ENCODE assay signal across 1 cellular context in the genomic region with DNA sequence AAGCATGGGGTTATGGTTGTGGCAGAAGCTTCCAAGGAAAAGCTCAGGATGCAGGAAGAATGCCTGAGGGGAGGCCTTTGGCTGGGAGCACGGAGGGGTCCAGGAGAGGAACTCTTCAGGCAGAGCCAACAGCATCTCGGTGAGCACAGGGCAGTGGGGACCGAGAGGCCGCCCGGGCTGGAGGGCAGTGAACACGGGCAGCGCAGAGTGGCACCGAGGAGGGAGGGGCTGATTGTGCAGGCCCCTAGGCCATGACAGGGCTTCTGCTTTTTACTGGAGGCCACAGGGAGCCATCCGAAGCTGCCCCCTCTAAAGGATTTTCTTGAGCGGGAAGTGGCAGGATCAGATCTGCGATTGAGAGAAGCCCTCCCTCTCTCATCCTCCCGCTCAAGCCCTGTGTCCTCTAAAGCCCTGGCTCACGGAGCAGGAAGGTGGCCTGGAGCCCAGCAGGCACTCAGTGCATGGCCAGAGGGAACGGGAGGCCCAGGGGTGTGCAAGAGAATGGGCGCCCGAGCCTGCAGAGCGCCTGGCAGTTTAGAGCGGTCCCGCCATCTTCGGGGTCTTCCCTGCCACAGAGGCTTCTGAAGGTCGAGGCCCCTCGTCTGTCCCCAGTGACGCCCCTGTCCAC.
TF ChIP-seq lines count a peak whose summit lies in the region.

No MANE protein-coding gene starts in this region.

TF ChIP-seq in SK-N-SH treated with all-trans-retinoic acid at 6 μM for 48 hours, 23 proteins besides CTCF, POLR2A, EP300 and RAD21 (continued from another document):
- TF ChIP-seq, protein P1, sequence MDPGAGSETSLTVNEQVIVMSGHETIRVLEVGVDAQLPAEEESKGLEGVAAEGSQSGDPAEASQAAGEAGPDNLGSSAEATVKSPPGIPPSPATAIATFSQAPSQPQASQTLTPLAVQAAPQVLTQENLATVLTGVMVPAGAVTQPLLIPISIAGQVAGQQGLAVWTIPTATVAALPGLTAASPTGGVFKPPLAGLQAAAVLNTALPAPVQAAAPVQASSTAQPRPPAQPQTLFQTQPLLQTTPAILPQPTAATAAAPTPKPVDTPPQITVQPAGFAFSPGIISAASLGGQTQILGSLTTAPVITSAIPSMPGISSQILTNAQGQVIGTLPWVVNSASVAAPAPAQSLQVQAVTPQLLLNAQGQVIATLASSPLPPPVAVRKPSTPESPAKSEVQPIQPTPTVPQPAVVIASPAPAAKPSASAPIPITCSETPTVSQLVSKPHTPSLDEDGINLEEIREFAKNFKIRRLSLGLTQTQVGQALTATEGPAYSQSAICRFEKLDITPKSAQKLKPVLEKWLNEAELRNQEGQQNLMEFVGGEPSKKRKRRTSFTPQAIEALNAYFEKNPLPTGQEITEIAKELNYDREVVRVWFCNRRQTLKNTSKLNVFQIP (CRISPR knock-in tag; IDR thresholded peaks at IDR 0.05; ENCODE audit: borderline replicate concordance, low read depth), result no peak
- TF ChIP-seq, protein P2, sequence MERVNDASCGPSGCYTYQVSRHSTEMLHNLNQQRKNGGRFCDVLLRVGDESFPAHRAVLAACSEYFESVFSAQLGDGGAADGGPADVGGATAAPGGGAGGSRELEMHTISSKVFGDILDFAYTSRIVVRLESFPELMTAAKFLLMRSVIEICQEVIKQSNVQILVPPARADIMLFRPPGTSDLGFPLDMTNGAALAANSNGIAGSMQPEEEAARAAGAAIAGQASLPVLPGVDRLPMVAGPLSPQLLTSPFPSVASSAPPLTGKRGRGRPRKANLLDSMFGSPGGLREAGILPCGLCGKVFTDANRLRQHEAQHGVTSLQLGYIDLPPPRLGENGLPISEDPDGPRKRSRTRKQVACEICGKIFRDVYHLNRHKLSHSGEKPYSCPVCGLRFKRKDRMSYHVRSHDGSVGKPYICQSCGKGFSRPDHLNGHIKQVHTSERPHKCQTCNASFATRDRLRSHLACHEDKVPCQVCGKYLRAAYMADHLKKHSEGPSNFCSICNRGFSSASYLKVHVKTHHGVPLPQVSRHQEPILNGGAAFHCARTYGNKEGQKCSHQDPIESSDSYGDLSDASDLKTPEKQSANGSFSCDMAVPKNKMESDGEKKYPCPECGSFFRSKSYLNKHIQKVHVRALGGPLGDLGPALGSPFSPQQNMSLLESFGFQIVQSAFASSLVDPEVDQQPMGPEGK (CRISPR knock-in tag; IDR thresholded peaks at IDR 0.05; ENCODE audit: borderline replicate concordance), result no peak
- TF ChIP-seq ISL1 (CRISPR knock-in tag; IDR thresholded peaks at IDR 0.05) (no peak), GLIS3 (CRISPR knock-in tag; IDR thresholded peaks at IDR 0.05) (no peak), ZNF565 (CRISPR knock-in tag; conservative IDR thresholded peaks at IDR 0.05; ENCODE audit: low read depth) (no peak)
- TF ChIP-seq, protein P3, sequence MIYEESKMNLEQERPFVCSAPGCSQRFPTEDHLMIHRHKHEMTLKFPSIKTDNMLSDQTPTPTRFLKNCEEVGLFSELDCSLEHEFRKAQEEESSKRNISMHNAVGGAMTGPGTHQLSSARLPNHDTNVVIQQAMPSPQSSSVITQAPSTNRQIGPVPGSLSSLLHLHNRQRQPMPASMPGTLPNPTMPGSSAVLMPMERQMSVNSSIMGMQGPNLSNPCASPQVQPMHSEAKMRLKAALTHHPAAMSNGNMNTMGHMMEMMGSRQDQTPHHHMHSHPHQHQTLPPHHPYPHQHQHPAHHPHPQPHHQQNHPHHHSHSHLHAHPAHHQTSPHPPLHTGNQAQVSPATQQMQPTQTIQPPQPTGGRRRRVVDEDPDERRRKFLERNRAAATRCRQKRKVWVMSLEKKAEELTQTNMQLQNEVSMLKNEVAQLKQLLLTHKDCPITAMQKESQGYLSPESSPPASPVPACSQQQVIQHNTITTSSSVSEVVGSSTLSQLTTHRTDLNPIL (CRISPR knock-in tag; IDR thresholded peaks at IDR 0.05; ENCODE audit: low read depth), result no peak
